Comparison of ENCODE assay signal across 8 cellular contexts in the genomic region with DNA sequence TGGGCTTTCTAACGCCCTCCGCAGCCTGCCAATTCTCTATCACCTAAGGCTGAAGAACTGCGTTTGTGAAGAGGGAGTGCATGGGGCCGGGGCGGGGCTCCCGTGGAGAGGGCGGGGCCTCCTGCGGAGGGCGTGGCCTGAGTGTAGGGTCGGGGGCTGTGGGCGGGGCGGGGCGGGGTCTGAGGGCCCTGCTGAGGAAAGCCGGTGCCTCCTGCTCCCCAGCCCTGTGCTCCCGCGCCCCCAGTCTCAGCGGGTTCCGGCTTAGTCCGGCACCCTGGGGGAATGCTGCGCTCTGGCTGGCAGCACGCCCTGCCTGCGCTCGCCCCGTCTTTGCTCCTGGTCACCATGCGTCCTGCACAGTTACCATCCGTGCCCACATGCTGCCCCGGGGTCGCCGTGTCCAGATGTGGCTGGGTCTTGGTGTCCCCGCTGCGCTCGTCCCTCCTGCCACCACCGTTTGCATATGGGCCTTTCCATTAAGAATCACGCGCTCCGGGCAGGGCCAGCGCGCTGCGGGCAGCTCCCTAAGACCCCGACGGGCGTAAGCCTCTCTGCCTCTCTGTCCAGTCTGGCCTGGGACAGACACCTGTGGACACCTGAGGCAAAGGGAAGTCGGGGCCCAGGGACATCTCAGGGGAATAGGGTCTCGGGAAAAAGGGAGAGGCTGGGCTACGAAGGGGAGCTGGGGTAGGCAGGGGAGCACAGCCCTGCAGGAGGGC.
DNase-seq lines count a peak whose midpoint lies in the region; ATAC-seq and TF ChIP-seq lines count a peak whose summit lies in the region.

No MANE protein-coding gene starts in this region.

- DNase-seq in DMS53 treated with DMSO at 0.1 percent for 48 hours (lab: John Stamatoyannopoulos, UW; ENCODE audit: unreplicated experiment) (peak; percentile 54), hepatocyte (ENCODE audit: low spot score) (peak; percentile 28), NOMO-1 treated with DMSO at 0.1 percent for 48 hours (lab: John Stamatoyannopoulos, UW; ENCODE audit: unreplicated experiment) (no peak), NCI-H226 (no peak)
- peak; percentile 31 to 32 for DNase-seq in activated CD8-positive, alpha-beta memory T cell treated with anti-CD3 and anti-CD28 coated beads for 4 hours (ENCODE audit: low read depth in 2 of 2)
- DNase-seq in stimulated activated CD4-positive, alpha-beta T cell treated with anti-CD3 and anti-CD28 coated beads, Interleukin-2, amount 100 ng/mL, for 24 hours: peak; percentile 57 to 74

- no peak overlapping the region for H2AFZ ChIP-seq in hepatocyte

- under 1% methylated on average over 23 of the region's 45 CpGs for WGBS in hepatocyte (ENCODE audit: low lambda C conversion rate, missing lambda C conversion rate)

- peak overlapping the region; percentile 72 for H3K4me2 ChIP-seq in hepatocyte

- no peaks in the 10 kb centered on the region for H4K20me1 ChIP-seq in hepatocyte (ENCODE audit: insufficient read depth, poor library complexity, severe bottlenecking)

- H3K9me2 ChIP-seq in hepatocyte (replicated peaks; ENCODE audit: insufficient read depth): no peaks in the 10 kb centered on the region

- ATAC-seq in HG03025 (IDR thresholded peaks at IDR 0.05; ENCODE audit: low FRiP score, unreplicated experiment) (no peak), GM19328 (IDR thresholded peaks at IDR 0.05; ENCODE audit: unreplicated experiment) (no peak)

- no peaks in the 10 kb centered on the region for H3K79me2 ChIP-seq in hepatocyte

- peaks cover 8% of the 10 kb centered on the region for H3K4me1 ChIP-seq in hepatocyte (ENCODE audit: insufficient read depth)

- H3K27me3 ChIP-seq in hepatocyte: peaks cover 52% of the 10 kb centered on the region

- no peaks in the 10 kb centered on the region for H3K36me3 ChIP-seq in hepatocyte (replicated peaks; ENCODE audit: insufficient read depth, low read depth)

- TF ChIP-seq CTCF in hepatocyte (IDR thresholded peaks at IDR 0.05; ENCODE audit: poor library complexity): no peak

- H3K9me3 ChIP-seq in hepatocyte (ENCODE audit: low read depth): no peaks in the 10 kb centered on the region

- no peak overlapping the region for H3K27ac ChIP-seq in hepatocyte

- no peak overlapping the region for H3K4me3 ChIP-seq in hepatocyte

Comparison
In these comparisons a context has a peak if more than half of its experiments do, and no peak if none do; other contexts are left out.
1. DNase-seq: peak in DMS53 treated with DMSO at 0.1 percent for 48 hours (single experiment), activated CD8-positive, alpha-beta memory T cell treated with anti-CD3 and anti-CD28 coated beads for 4 hours (2 of 2), hepatocyte (single experiment) and stimulated activated CD4-positive, alpha-beta T cell treated with anti-CD3 and anti-CD28 coated beads, Interleukin-2, amount 100 ng/mL, for 24 hours (2 of 2); none in NOMO-1 treated with DMSO at 0.1 percent for 48 hours (single experiment) and NCI-H226 (single experiment).